ENCODE assay signal across 33 cellular contexts in the genomic region with DNA sequence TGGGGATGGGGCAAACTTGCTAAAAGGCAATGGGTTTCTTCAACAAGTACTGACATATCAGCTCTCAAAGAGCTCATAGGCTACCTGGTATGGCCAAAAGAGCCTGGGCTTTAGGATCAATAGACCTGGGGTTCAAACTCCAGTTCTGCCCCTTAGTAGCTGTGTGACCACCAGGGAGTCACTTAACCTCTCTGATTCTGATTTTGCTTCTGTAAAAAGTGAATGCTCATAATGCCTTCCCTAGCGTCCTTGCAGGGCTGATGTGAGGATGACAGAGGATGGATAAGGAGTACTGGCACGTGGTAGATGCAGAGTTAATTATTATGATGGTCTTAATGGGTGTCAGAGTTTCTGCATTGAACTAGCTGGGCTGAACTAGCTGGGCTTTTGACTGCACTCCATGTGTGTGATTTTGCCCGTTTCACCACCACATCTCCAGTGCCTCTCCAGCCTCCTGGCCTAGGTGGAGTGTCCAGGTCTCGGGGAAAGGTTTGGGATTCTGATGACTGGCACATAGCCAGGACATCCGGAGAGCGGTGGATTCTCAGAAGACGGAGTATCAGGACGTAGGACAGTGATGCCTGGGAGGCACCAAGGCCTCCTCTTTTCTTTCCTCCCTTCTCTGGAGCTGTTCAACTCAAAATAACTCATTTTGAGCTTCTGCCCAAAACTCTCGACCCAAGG. TPM values are rescaled to one million over a fixed set of nuclear protein-coding genes. Genes with fewer than 3 reads are reported as not detected.
"Had no signal": no experiment of that assay in that cellular context is flagged by ENCODE, and none has a peak within 500 bp of the region (broad histone marks: within the 10 kb centered on the region; RNA-seq: fewer than 3 reads in every experiment).

No MANE protein-coding gene starts in this region.

- H3K4me1 Mint-ChIP-seq: activated CD4-positive, alpha-beta T cell treated with anti-CD3 and anti-CD28 coated beads for 36 hours; activated CD4-positive, alpha-beta T cell treated with anti-CD3 and anti-CD28 coated beads, Interleukin-2, amount 10 ng/mL, durations not matched to agents 24 days and 14 days; activated CD8-positive, alpha-beta memory T cell treated with anti-CD3 and anti-CD28 coated beads, Interleukin-2, amount 10 ng/mL, durations not matched to agents 7 days and 5 days; activated naive CD4-positive, alpha-beta T cell treated with anti-CD3 and anti-CD28 coated beads, Interleukin-2, amount 50 U/mL, for 24 hours; activated naive CD8-positive, alpha-beta T cell treated with anti-CD3 and anti-CD28 coated beads for 36 hours; activated naive CD8-positive, alpha-beta T cell treated with anti-CD3 and anti-CD28 coated beads, Interleukin-2, amount 50 U/mL, for 24 hours; T-helper 17 cell had no signal

- H3K27me3 Mint-ChIP-seq: activated CD4-positive, alpha-beta T cell treated with anti-CD3 and anti-CD28 coated beads, Interleukin-2, amount 10 ng/mL, durations not matched to agents 24 days and 14 days; activated naive CD4-positive, alpha-beta T cell treated with anti-CD3 and anti-CD28 coated beads, Interleukin-2, amount 50 U/mL, for 24 hours had no signal

- H3K9me3 ChIP-seq: adrenal gland, body of pancreas, breast epithelium had no signal

- H3K27ac ChIP-seq: adrenal gland, body of pancreas, breast epithelium, epithelial cell of prostate, esophagus squamous epithelium, gastroesophageal sphincter had no signal

- DNase-seq: activated CD4-positive, alpha-beta memory T cell treated with anti-CD3 and anti-CD28 coated beads for 36 hours; activated CD4-positive, alpha-beta T cell treated with anti-CD3 and anti-CD28 coated beads for 36 hours; activated CD4-positive, alpha-beta T cell treated with anti-CD3 and anti-CD28 coated beads, Interleukin-2, amount 10 ng/mL, durations not matched to agents 24 days and 14 days; activated CD4-positive, CD25-positive, alpha-beta regulatory T cell; activated CD4-positive, CD25-positive, alpha-beta regulatory T cell treated with anti-CD3 and anti-CD28 coated beads, Interleukin-2, amount 50 U/mL, for 72 hours; activated CD8-positive, alpha-beta memory T cell treated with anti-CD3 and anti-CD28 coated beads, Interleukin-2, amount 10 ng/mL, durations not matched to agents 7 days and 5 days; activated CD8-positive, alpha-beta memory T cell treated with anti-CD3 and anti-CD28 coated beads, Interleukin-2, amount 50 U/mL, for 4 hours; activated CD8-positive, alpha-beta T cell treated with anti-CD3 and anti-CD28 coated beads, Interleukin-2, amount 10 ng/mL, durations not matched to agents 7 days and 5 days; activated gamma-delta T cell; activated naive CD4-positive, alpha-beta T cell; activated naive CD8-positive, alpha-beta T cell treated with anti-CD3 and anti-CD28 coated beads for 36 hours; activated naive CD8-positive, alpha-beta T cell treated with anti-CD3 and anti-CD28 coated beads, Interleukin-2, amount 50 U/mL, for 24 hours; activated T-cell treated with anti-CD3 and anti-CD28 coated beads, Interleukin-2, amount 50 U/mL, for 72 hours; adrenal gland; amygdala; aorta; body of pancreas; caudate nucleus; effector CD8-positive, alpha-beta T cell; esophagus squamous epithelium; foreskin melanocyte; T-helper 1 cell; T-helper 17 cell; T1000 had no signal

- H3K36me3 ChIP-seq: adrenal gland, breast epithelium, esophagus squamous epithelium, gastroesophageal sphincter had no signal

- H3K36me3 Mint-ChIP-seq: activated CD4-positive, alpha-beta memory T cell treated with anti-CD3 and anti-CD28 coated beads for 36 hours; activated CD8-positive, alpha-beta memory T cell treated with anti-CD3 and anti-CD28 coated beads, Interleukin-2, amount 10 ng/mL, durations not matched to agents 7 days and 5 days; activated naive CD8-positive, alpha-beta T cell treated with anti-CD3 and anti-CD28 coated beads for 36 hours had no signal

- H3K27me3 ChIP-seq: adrenal gland, body of pancreas had no signal

- H3K27ac Mint-ChIP-seq: activated CD4-positive, alpha-beta memory T cell treated with anti-CD3 and anti-CD28 coated beads for 36 hours; activated CD4-positive, alpha-beta T cell treated with anti-CD3 and anti-CD28 coated beads for 36 hours; activated CD4-positive, alpha-beta T cell treated with anti-CD3 and anti-CD28 coated beads, Interleukin-2, amount 10 ng/mL, durations not matched to agents 24 days and 14 days; activated CD8-positive, alpha-beta memory T cell treated with anti-CD3 and anti-CD28 coated beads, Interleukin-2, amount 10 ng/mL, durations not matched to agents 7 days and 5 days; activated CD8-positive, alpha-beta T cell treated with anti-CD3 and anti-CD28 coated beads, Interleukin-2, amount 10 ng/mL, durations not matched to agents 7 days and 5 days; activated naive CD4-positive, alpha-beta T cell treated with anti-CD3 and anti-CD28 coated beads, Interleukin-2, amount 50 U/mL, for 24 hours; activated naive CD8-positive, alpha-beta T cell treated with anti-CD3 and anti-CD28 coated beads for 36 hours; activated naive CD8-positive, alpha-beta T cell treated with anti-CD3 and anti-CD28 coated beads, Interleukin-2, amount 50 U/mL, for 24 hours; activated T-cell treated with anti-CD3 and anti-CD28 coated beads, Interleukin-2, amount 50 U/mL, for 24 hours; activated T-cell treated with anti-CD3 and anti-CD28 coated beads, Interleukin-2, amount 50 U/mL, for 72 hours; T-helper 17 cell; T-helper 2 cell treated with Interferon-gamma antibody and Interleukin-4, amounts not matched to agents 5 μg/mL and 100 μg/mL, for 36 hours had no signal

- H3K4me3 ChIP-seq: adrenal gland, body of pancreas, breast epithelium, esophagus squamous epithelium, gastroesophageal sphincter had no signal

- H3K4me1 ChIP-seq: adrenal gland, body of pancreas, breast epithelium, esophagus squamous epithelium, gastroesophageal sphincter had no signal

- H3K9me3 Mint-ChIP-seq: activated CD4-positive, alpha-beta T cell treated with anti-CD3 and anti-CD28 coated beads, Interleukin-2, amount 10 ng/mL, durations not matched to agents 24 days and 14 days; activated naive CD8-positive, alpha-beta T cell treated with anti-CD3 and anti-CD28 coated beads for 36 hours; activated T-cell treated with anti-CD3 and anti-CD28 coated beads, Interleukin-2, amount 50 U/mL, for 72 hours; T-helper 2 cell treated with Interferon-gamma antibody and Interleukin-4, amounts not matched to agents 5 μg/mL and 100 μg/mL, for 36 hours had no signal

- H3K4me3 Mint-ChIP-seq: activated CD4-positive, alpha-beta memory T cell treated with anti-CD3 and anti-CD28 coated beads for 36 hours; activated CD4-positive, alpha-beta T cell treated with anti-CD3 and anti-CD28 coated beads for 36 hours; activated CD4-positive, alpha-beta T cell treated with anti-CD3 and anti-CD28 coated beads, Interleukin-2, amount 10 ng/mL, durations not matched to agents 24 days and 14 days; activated CD8-positive, alpha-beta memory T cell treated with anti-CD3 and anti-CD28 coated beads, Interleukin-2, amount 10 ng/mL, durations not matched to agents 7 days and 5 days; activated CD8-positive, alpha-beta T cell treated with anti-CD3 and anti-CD28 coated beads, Interleukin-2, amount 10 ng/mL, durations not matched to agents 7 days and 5 days; activated naive CD4-positive, alpha-beta T cell treated with anti-CD3 and anti-CD28 coated beads, Interleukin-2, amount 50 U/mL, for 24 hours; activated naive CD8-positive, alpha-beta T cell treated with anti-CD3 and anti-CD28 coated beads for 36 hours; activated naive CD8-positive, alpha-beta T cell treated with anti-CD3 and anti-CD28 coated beads, Interleukin-2, amount 50 U/mL, for 24 hours; activated T-cell treated with anti-CD3 and anti-CD28 coated beads, Interleukin-2, amount 50 U/mL, for 24 hours; activated T-cell treated with anti-CD3 and anti-CD28 coated beads, Interleukin-2, amount 50 U/mL, for 72 hours; T-helper 17 cell; T-helper 2 cell treated with Interferon-gamma antibody and Interleukin-4, amounts not matched to agents 5 μg/mL and 100 μg/mL, for 36 hours had no signal

RNA-seq across cellular contexts. Expression of gene DISP3, which starts 15.2 kb away (rescaled TPM):
- total RNA-seq: fibroblast of lung, fibroblast of villous mesenchyme had no signal
- polyA plus RNA-seq: aorta, esophagus had no signal
